Comparison of ENCODE assay signal across 15 cellular contexts in the genomic region with DNA sequence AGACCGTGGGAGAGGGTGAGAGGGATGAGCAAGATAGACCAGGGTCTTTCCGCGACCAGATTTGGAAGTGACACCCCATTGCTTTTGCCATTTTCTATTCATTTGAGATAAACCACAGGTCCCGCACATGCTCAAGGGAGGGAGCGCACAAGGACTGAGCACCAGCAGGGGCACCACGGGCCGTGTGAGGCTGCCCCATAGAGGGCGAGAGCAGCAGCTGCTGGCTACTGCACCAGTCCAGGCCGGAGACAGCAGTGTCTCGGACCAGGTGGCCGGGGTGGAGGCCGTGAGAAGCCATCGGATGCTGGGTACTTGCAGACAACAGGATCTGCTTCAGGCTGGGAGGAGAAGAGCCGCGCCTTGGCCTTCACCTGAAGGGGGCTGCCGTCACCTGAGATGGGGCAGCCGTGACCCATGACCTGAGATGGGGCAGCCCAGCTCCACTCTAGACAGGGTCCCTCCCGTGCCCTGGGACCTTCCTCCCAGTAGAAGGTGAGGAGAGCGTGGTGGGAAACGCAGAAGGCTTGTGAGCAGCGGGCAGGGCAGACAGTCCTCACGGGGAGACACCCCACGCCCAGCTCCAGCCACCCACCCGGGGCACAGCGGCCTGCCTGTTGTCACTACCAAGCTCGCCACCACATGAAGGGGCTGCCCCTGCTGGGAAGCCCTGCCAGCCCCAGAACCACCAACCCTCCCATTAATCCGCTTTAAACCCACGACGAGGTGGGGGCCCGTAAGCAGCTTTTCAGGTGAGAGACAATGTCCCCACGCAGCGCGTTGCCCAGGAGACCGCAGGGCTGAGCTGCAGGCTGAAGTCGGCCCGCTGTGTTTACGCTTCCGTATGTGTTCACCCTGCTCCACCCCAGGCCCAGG.
DNase-seq lines count a peak whose midpoint lies in the region; FAIRE-seq and TF ChIP-seq lines count a peak whose summit lies in the region.
"Had no signal": no experiment of that assay in that cellular context is flagged by ENCODE, and none has a peak within 500 bp of the region (broad histone marks: within the 10 kb centered on the region; RNA-seq: fewer than 3 reads in every experiment).

No MANE protein-coding gene starts in this region.

- no peaks in the 10 kb centered on the region for H3K36me3 Mint-ChIP-seq in progenitor cell of endocrine pancreas (ENCODE audit: insufficient read depth)
- no peaks in the 10 kb centered on the region for H3K36me3 Mint-ChIP-seq in activated naive CD4-positive, alpha-beta T cell treated with anti-CD3 and anti-CD28 coated beads, Interleukin-2, amount 10 ng/mL, durations not matched to agents 7 days and 5 days
- H3K36me3 Mint-ChIP-seq: activated naive CD8-positive, alpha-beta T cell treated with anti-CD3 and anti-CD28 coated beads, Interleukin-2, amount 10 ng/mL, durations not matched to agents 7 days and 5 days had no signal

- peaks cover 21% of the 10 kb centered on the region for H3K4me1 Mint-ChIP-seq in progenitor cell of endocrine pancreas (ENCODE audit: low read depth)
- H3K4me1 Mint-ChIP-seq in activated naive CD4-positive, alpha-beta T cell treated with anti-CD3 and anti-CD28 coated beads, Interleukin-2, amount 10 ng/mL, durations not matched to agents 7 days and 5 days, result peaks cover 34% of the 10 kb centered on the region

- no peaks in the 10 kb centered on the region for H3K9me3 Mint-ChIP-seq in progenitor cell of endocrine pancreas (ENCODE audit: low read depth)
- peaks cover 6% of the 10 kb centered on the region for H3K9me3 Mint-ChIP-seq in activated naive CD4-positive, alpha-beta T cell treated with anti-CD3 and anti-CD28 coated beads, Interleukin-2, amount 10 ng/mL, durations not matched to agents 7 days and 5 days
- H3K9me3 Mint-ChIP-seq: activated naive CD8-positive, alpha-beta T cell treated with anti-CD3 and anti-CD28 coated beads, Interleukin-2, amount 10 ng/mL, durations not matched to agents 7 days and 5 days had no signal

- peak; percentile 72 for DNase-seq in DMS53 (lab: John Stamatoyannopoulos, UW)
- DNase-seq in DMS53 treated with DMSO at 0.1 percent for 48 hours (lab: John Stamatoyannopoulos, UW; ENCODE audit: unreplicated experiment), result no peak
- peak; percentile 84 for DNase-seq in NCI-H69 (lab: John Stamatoyannopoulos, UW)
- DNase-seq in epithelial cell of prostate (ENCODE audit: low read depth, low spot score), result no peak
- no peak for DNase-seq in progenitor cell of endocrine pancreas (ENCODE audit: low spot score, unreplicated experiment)
- no peak for DNase-seq in stimulated activated CD4-positive, alpha-beta T cell treated with anti-CD3 and anti-CD28 coated beads, Interleukin-12 subunit alpha, Interleukin-12 subunit beta, amount 100 ng/mL, for 4 hours
- no peak for DNase-seq in kidney
- DNase-seq in activated naive CD4-positive, alpha-beta T cell treated with anti-CD3 and anti-CD28 coated beads, Interleukin-2, amount 10 ng/mL, durations not matched to agents 7 days and 5 days, result no peak
- DNase-seq: 8988T; activated naive CD8-positive, alpha-beta T cell treated with anti-CD3 and anti-CD28 coated beads, Interleukin-2, amount 10 ng/mL, durations not matched to agents 7 days and 5 days; DND-41; HFFc6; NCI-H2081 had no signal

- peaks cover 0 to 2% of the 10 kb centered on the region in 2 donors for H3K9me3 ChIP-seq in kidney (ENCODE audit: control insufficient read depth in 1 of 2, low read length in 2 of 2)
- H3K9me3 ChIP-seq: left lung had no signal

- TF ChIP-seq CTCF in progenitor cell of endocrine pancreas (IDR thresholded peaks at IDR 0.05; ENCODE audit: unreplicated experiment) (peak; percentile 22), kidney (IDR thresholded peaks at IDR 0.05; ENCODE audit: borderline replicate concordance, extremely low read depth, insufficient read depth) (no peak)

- intact Hi-C loops in kidney (cut with DNase I), result no loop called here

- FAIRE-seq in kidney (lab: Jason Lieb, UNC), result no peak
- FAIRE-seq: TTC549 had no signal

- CTCF ChIA-PET in activated naive CD4-positive, alpha-beta T cell treated with anti-CD3 and anti-CD28 coated beads, Interleukin-2, amount 10 ng/mL, durations not matched to agents 7 days and 5 days (lab: Charles Lee), result interaction anchor here (1.0 to 1.6 kb wide), 4 partner anchors 13 to 133 kb away, joined by 3 to 7 read pairs (median 4); no protein-coding TSS in a partner anchor

- H3K27ac ChIP-seq in epithelial cell of prostate, result peak overlapping the region; percentile 48
- H3K27ac ChIP-seq in kidney (ENCODE audit: low read depth in 2 of 2, low read length in 2 of 2), result no peak overlapping the region
- H3K27ac ChIP-seq: left lung had no signal

- H3K36me3 ChIP-seq in kidney (ENCODE audit: control insufficient read depth in 1 of 2, insufficient read depth in 2 of 2, low read length in 2 of 2), result no peaks in the 10 kb centered on the region
- H3K36me3 ChIP-seq: left lung had no signal

- H3K27ac Mint-ChIP-seq in progenitor cell of endocrine pancreas, result peak overlapping the region; percentile 69
- H3K27ac Mint-ChIP-seq in activated naive CD4-positive, alpha-beta T cell treated with anti-CD3 and anti-CD28 coated beads, Interleukin-2, amount 10 ng/mL, durations not matched to agents 7 days and 5 days, result no peak overlapping the region
- H3K27ac Mint-ChIP-seq: activated naive CD8-positive, alpha-beta T cell treated with anti-CD3 and anti-CD28 coated beads, Interleukin-2, amount 10 ng/mL, durations not matched to agents 7 days and 5 days; HFFc6 had no signal

- H3K27me3 Mint-ChIP-seq in progenitor cell of endocrine pancreas, result peaks cover 56% of the 10 kb centered on the region
- H3K27me3 Mint-ChIP-seq in activated naive CD4-positive, alpha-beta T cell treated with anti-CD3 and anti-CD28 coated beads, Interleukin-2, amount 10 ng/mL, durations not matched to agents 7 days and 5 days, result peaks cover 62% of the 10 kb centered on the region
- H3K27me3 Mint-ChIP-seq: activated naive CD8-positive, alpha-beta T cell treated with anti-CD3 and anti-CD28 coated beads, Interleukin-2, amount 10 ng/mL, durations not matched to agents 7 days and 5 days had no signal

- no peak overlapping the region for H3K4me3 Mint-ChIP-seq in progenitor cell of endocrine pancreas (ENCODE audit: low read depth)
- no peak overlapping the region for H3K4me3 Mint-ChIP-seq in activated naive CD4-positive, alpha-beta T cell treated with anti-CD3 and anti-CD28 coated beads, Interleukin-2, amount 10 ng/mL, durations not matched to agents 7 days and 5 days
- H3K4me3 Mint-ChIP-seq: activated naive CD8-positive, alpha-beta T cell treated with anti-CD3 and anti-CD28 coated beads, Interleukin-2, amount 10 ng/mL, durations not matched to agents 7 days and 5 days; HFFc6 had no signal

- H3K4me1 ChIP-seq in kidney (ENCODE audit: control insufficient read depth in 1 of 2, insufficient read depth in 1 of 2, low read depth in 1 of 2, low read length in 2 of 2), result peaks cover 0 to 10% of the 10 kb centered on the region in 2 donors

- H3K4me3 ChIP-seq in kidney (ENCODE audit: low read length in 2 of 2), result no peak overlapping the region
- H3K4me3 ChIP-seq: left lung had no signal

- no peak overlapping the region for H3K9ac ChIP-seq in kidney (ENCODE audit: low read length in 2 of 2)

Comparison
In these comparisons a context has a peak if more than half of its experiments do, and no peak if none do; other contexts are left out.
1. DNase-seq: peak in DMS53 (single experiment) and NCI-H69 (single experiment); none in DMS53 treated with DMSO at 0.1 percent for 48 hours (single experiment), epithelial cell of prostate (single experiment), progenitor cell of endocrine pancreas (single experiment), stimulated activated CD4-positive, alpha-beta T cell treated with anti-CD3 and anti-CD28 coated beads, Interleukin-12 subunit alpha, Interleukin-12 subunit beta, amount 100 ng/mL, for 4 hours (single experiment), kidney (single experiment) and activated naive CD4-positive, alpha-beta T cell treated with anti-CD3 and anti-CD28 coated beads, Interleukin-2, amount 10 ng/mL, durations not matched to agents 7 days and 5 days (single experiment).